ENCODE assay signal across 1 cellular context in the genomic region with DNA sequence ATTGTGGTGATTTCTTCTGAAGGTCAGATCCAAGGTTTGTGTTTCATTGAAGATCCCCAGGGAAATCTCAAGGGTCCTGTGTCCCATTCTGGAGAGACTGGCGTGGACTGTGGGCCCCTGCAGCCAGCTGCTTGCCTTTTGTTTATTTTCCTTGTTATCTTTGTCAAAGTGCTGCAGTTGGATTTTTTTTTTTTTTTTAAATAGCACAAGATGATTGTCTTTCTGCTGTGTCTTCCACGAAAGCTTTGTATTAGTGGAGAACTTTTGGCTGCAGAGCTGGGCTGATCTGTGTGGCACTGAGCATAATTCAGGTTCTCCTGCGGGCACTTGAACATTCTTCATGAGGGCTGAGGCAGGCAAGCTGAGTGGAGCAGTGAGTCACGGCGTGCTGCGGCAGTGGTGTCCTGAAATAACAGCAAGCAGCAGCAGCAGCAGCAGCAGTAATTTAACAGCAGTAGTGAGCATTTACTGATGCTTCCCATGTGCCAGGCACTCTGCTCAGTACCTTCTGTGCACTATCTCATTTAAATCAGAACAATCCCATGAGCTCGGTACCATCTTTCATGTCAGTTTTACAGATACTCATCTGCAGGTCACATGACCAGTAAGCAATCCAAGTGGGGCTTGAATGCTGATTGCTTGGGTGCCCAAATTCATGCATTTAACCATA.
TF ChIP-seq lines count a peak whose summit lies in the region.

No MANE protein-coding gene starts in this region.

TF ChIP-seq in HepG2, 621 proteins besides CTCF, POLR2A, EP300 and RAD21 (continued from another document):
- TF ChIP-seq, protein P1, sequence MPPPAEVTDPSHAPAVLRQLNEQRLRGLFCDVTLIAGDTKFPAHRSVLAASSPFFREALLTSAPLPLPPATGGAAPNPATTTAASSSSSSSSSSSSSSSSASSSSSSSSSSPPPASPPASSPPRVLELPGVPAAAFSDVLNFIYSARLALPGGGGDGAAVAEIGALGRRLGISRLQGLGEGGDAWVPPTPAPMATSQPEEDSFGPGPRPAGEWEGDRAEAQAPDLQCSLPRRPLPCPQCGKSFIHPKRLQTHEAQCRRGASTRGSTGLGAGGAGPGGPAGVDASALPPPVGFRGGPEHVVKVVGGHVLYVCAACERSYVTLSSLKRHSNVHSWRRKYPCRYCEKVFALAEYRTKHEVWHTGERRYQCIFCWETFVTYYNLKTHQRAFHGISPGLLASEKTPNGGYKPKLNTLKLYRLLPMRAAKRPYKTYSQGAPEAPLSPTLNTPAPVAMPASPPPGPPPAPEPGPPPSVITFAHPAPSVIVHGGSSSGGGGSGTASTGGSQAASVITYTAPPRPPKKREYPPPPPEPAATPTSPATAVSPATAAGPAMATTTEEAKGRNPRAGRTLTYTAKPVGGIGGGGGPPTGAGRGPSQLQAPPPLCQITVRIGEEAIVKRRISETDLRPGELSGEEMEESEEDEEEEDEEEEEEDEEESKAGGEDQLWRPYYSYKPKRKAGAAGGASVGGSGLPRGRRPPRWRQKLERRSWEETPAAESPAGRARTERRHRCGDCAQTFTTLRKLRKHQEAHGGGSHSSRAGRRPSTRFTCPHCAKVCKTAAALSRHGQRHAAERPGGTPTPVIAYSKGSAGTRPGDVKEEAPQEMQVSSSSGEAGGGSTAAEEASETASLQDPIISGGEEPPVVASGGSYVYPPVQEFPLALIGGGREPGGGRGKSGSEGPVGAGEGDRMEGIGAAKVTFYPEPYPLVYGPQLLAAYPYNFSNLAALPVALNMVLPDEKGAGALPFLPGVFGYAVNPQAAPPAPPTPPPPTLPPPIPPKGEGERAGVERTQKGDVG (CRISPR knock-in tag; IDR thresholded peaks at IDR 0.05; ENCODE audit: borderline replicate concordance) = no peak
TF ChIP-seq in HepG2: peak in this region for 0.
